1 cellular context compared by ENCODE assay signal in genomic region chr19:1089126-1089771, GRCh38.
TF ChIP-seq lines count a peak whose summit lies in the region.

No MANE protein-coding gene starts in this region.

TF ChIP-seq in GM12878, 131 proteins besides CTCF, POLR2A, EP300 and RAD21:
- TF ChIP-seq RCOR1 (conservative IDR thresholded peaks at IDR 0.05; ENCODE audit: low read depth, low read length) (no peak), ESRRA (IDR thresholded peaks at IDR 0.05; ENCODE audit: low read length) (no peak), NR2C2 (IDR thresholded peaks at IDR 0.05; ENCODE audit: borderline replicate concordance, control insufficient read depth, insufficient read length, low read depth) (no peak), YY1 (IDR thresholded peaks at IDR 0.05; ENCODE audit: low read depth, low read length) (no peak), ATF2 (IDR thresholded peaks at IDR 0.05; ENCODE audit: low read length) (no peak), SUZ12 (IDR thresholded peaks at IDR 0.05; ENCODE audit: unreplicated experiment) (no peak), CUX1 (IDR thresholded peaks at IDR 0.05; ENCODE audit: insufficient replicate concordance, low read depth, low read length) (no peak), ZNF274 (IDR thresholded peaks at IDR 0.05; ENCODE audit: insufficient read depth, insufficient read length) (no peak), RUNX3 (IDR thresholded peaks at IDR 0.05; ENCODE audit: low read length) (no peak), SKIL (IDR thresholded peaks at IDR 0.05; ENCODE audit: low read depth, poor library complexity, severe bottlenecking) (no peak), FOXM1 (IDR thresholded peaks at IDR 0.05; ENCODE audit: low read depth, low read length) (no peak), IRF3 (IDR thresholded peaks at IDR 0.05) (no peak), CEBPB (IDR thresholded peaks at IDR 0.05; ENCODE audit: borderline replicate concordance in 1 of 2, low read depth in 2 of 2, low read length in 2 of 2) (no peak), BRCA1 (IDR thresholded peaks at IDR 0.05; ENCODE audit: low read depth, low read length) (no peak), RB1 (IDR thresholded peaks at IDR 0.05; ENCODE audit: borderline replicate concordance) (no peak), PAX8 (IDR thresholded peaks at IDR 0.05) (no peak), GATAD2B (conservative IDR thresholded peaks at IDR 0.05; ENCODE audit: low read depth) (no peak), ZNF687 (IDR thresholded peaks at IDR 0.05) (no peak), ZBTB33 (IDR thresholded peaks at IDR 0.05) (no peak), NR2F1 (conservative IDR thresholded peaks at IDR 0.05) (no peak)
TF ChIP-seq in GM12878: peak in this region for 0.
